In genomic region chr9:22206833-22207232, GRCh38 we compare ENCODE assay signal across 25 cellular contexts.
DNase-seq lines count a peak whose midpoint lies in the region.
"Had no signal": no experiment of that assay in that cellular context is flagged by ENCODE, and none has a peak within 500 bp of the region (broad histone marks: within the 10 kb centered on the region; RNA-seq: fewer than 3 reads in every experiment).

No MANE protein-coding gene starts in this region.

- peak overlapping the region in 1 of 3 donors; percentile 18 for H3K27ac Mint-ChIP-seq in IgD-negative memory B cell
- H3K27ac Mint-ChIP-seq: activated naive CD4-positive, alpha-beta T cell treated with anti-CD3 and anti-CD28 coated beads, Interleukin-2, amount 10 ng/mL, durations not matched to agents 7 days and 5 days; dendritic cell treated with granulocyte-macrophage colony-stimulating factor and Interleukin-4, amounts not matched to agents 40 ng/mL and 50 ng/mL, for 4 days; mesothelial cell of epicardium; natural killer cell treated with Interleukin-12 subunit alpha and Interleukin-12 subunit beta and Interleukin-15 and Interleukin-18, amount 100 ng/mL, for 72 hours had no signal

- H3K36me3 Mint-ChIP-seq in IgD-negative memory B cell, result peaks cover 1% of the 10 kb centered on the region
- H3K36me3 Mint-ChIP-seq: activated naive CD4-positive, alpha-beta T cell treated with anti-CD3 and anti-CD28 coated beads, Interleukin-2, amount 10 ng/mL, durations not matched to agents 7 days and 5 days; mesothelial cell of epicardium; natural killer cell treated with Interleukin-12 subunit alpha and Interleukin-12 subunit beta and Interleukin-15 and Interleukin-18, amount 100 ng/mL, for 72 hours had no signal

- H4K20me1 ChIP-seq in BLaER1, result no peaks in the 10 kb centered on the region

- no peaks in the 10 kb centered on the region for H3K9me3 Mint-ChIP-seq in IgD-negative memory B cell
- H3K9me3 Mint-ChIP-seq: activated naive CD4-positive, alpha-beta T cell treated with anti-CD3 and anti-CD28 coated beads, Interleukin-2, amount 10 ng/mL, durations not matched to agents 7 days and 5 days; dendritic cell treated with granulocyte-macrophage colony-stimulating factor and Interleukin-4, amounts not matched to agents 40 ng/mL and 50 ng/mL, for 4 days; mesothelial cell of epicardium; natural killer cell treated with Interleukin-12 subunit alpha and Interleukin-12 subunit beta and Interleukin-15 and Interleukin-18, amount 100 ng/mL, for 72 hours had no signal

- peaks cover 5% of the 10 kb centered on the region for H3K27me3 Mint-ChIP-seq in IgD-negative memory B cell

- DNase-seq in SW480 (ENCODE audit: low spot score) (peak; percentile 30), left kidney (ENCODE audit: low read depth, low spot score) (peak; percentile 49), NCI-H1930 (lab: John Stamatoyannopoulos, UW) (no peak), NCI-H446 (lab: John Stamatoyannopoulos, UW) (no peak), iPS-NIHi11 (ENCODE audit: low spot score) (no peak)
- DNase-seq in activated CD4-positive, alpha-beta T cell treated with anti-CD3 and anti-CD28 coated beads for 48 hours, result no peak
- DNase-seq: activated naive CD4-positive, alpha-beta T cell treated with anti-CD3 and anti-CD28 coated beads, Interleukin-2, amount 10 ng/mL, durations not matched to agents 7 days and 5 days; C1 segment of cervical spinal cord; Calu3; caudate nucleus; EL; head of caudate nucleus; Kasumi-1; left lung; NCI-H1105 treated with DMSO at 0.1 percent for 48 hours; NCI-H2171 treated with DMSO at 0.1 percent for 48 hours; NCI-H82; PC-9; SHP77; trophoblast cell had no signal

- peaks cover 30% of the 10 kb centered on the region for H3K4me1 ChIP-seq in BLaER1

- no peaks in the 10 kb centered on the region for H3K27me3 ChIP-seq in BLaER1
- H3K27me3 ChIP-seq: left lung had no signal

- H3K4me3 Mint-ChIP-seq in IgD-negative memory B cell, result peak overlapping the region in 3 of 4 donors; percentile 5 to 89 (median 83)
- H3K4me3 Mint-ChIP-seq: activated naive CD4-positive, alpha-beta T cell treated with anti-CD3 and anti-CD28 coated beads, Interleukin-2, amount 10 ng/mL, durations not matched to agents 7 days and 5 days; dendritic cell treated with granulocyte-macrophage colony-stimulating factor and Interleukin-4, amounts not matched to agents 40 ng/mL and 50 ng/mL, for 4 days; mesothelial cell of epicardium; natural killer cell treated with Interleukin-12 subunit alpha and Interleukin-12 subunit beta and Interleukin-15 and Interleukin-18, amount 100 ng/mL, for 72 hours had no signal

- H3K4me2 ChIP-seq in BLaER1, result peak overlapping the region; percentile 47
- H3K4me2 ChIP-seq: PC-9 had no signal

- no peaks in the 10 kb centered on the region for H3K9me3 ChIP-seq in BLaER1
- H3K9me3 ChIP-seq: left lung had no signal

- peaks cover 33 to 50% (median 47%) of the 10 kb centered on the region in 3 donors for H3K4me1 Mint-ChIP-seq in IgD-negative memory B cell

- no peak overlapping the region for H3K9ac ChIP-seq in BLaER1

- H3K4me3 ChIP-seq in BLaER1, result no peak overlapping the region
- H3K4me3 ChIP-seq: left lung, PC-9 had no signal

- H3K36me3 ChIP-seq in BLaER1, result no peaks in the 10 kb centered on the region
- H3K36me3 ChIP-seq: left lung had no signal

- H3K27ac ChIP-seq in BLaER1, result no peak overlapping the region
- H3K27ac ChIP-seq: left lung, PC-9 had no signal

Comparison
In these comparisons a context has a peak if more than half of its experiments do, and no peak if none do; other contexts are left out.
1. DNase-seq: peak in SW480 (single experiment) and left kidney (single experiment); none in NCI-H1930 (0 of 2), NCI-H446 (0 of 2), activated CD4-positive, alpha-beta T cell treated with anti-CD3 and anti-CD28 coated beads for 48 hours (single experiment) and iPS-NIHi11 (single experiment).